ENCODE assay signal across 12 cellular contexts in the genomic region with DNA sequence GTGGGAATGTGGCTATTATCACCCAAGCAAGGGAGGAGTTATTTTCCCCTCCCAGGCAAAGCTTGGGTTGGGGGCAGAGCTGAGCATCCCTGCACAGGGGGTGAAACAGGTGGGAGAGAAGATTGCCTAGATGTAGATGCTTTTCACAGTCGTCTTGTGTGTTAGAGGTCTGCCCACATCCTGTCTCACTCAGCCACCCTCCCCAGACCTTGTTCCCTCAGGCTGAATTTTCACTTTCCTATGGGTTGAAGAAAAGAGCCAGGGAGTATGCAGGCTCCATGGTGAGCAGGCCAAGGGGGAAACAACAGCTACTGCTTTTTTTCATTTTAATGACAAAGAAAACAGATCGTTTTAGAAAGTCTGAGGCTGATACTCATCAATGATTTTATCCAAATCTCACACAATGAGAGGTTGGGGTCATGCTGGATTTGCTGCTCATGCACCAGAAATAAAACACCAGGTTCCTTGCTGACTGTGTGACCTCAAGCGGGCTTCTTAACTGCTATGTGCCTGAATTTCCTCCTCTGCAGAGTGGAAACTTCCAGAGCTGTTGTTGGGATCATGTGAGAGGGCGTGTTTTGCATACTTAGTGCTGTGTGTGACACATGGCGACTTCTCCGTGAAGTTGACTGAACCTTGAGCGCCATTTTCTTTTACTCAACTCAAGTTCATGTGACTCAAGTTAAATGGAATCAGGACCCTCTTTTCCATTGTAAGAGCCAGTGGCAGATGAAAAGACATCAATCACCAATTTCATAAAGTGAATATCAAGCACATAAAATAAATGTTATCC.
DNase-seq lines count a peak whose midpoint lies in the region; ATAC-seq and TF ChIP-seq lines count a peak whose summit lies in the region.
"Had no signal": no experiment of that assay in that cellular context is flagged by ENCODE, and none has a peak within 500 bp of the region (broad histone marks: within the 10 kb centered on the region; RNA-seq: fewer than 3 reads in every experiment).

No MANE protein-coding gene starts in this region.

- TF ChIP-seq CTCF in DND-41 (IDR thresholded peaks at IDR 0.05; ENCODE audit: borderline replicate concordance, extremely low read depth, low read length, poor library complexity, severe bottlenecking) = no peak

- DNase-seq in DND-41 (peak; percentile 94), RPMI7951 (ENCODE audit: low read depth) (peak; percentile 73), islet precursor cell (peak; percentile 93), NOMO-1 (lab: John Stamatoyannopoulos, UW; ENCODE audit: unreplicated experiment in 2 of 2) (no peak), NCI-H510A (lab: John Stamatoyannopoulos, UW) (no peak)
- no peak for DNase-seq in stimulated activated CD4-positive, alpha-beta T cell treated with anti-CD3 and anti-CD28 coated beads, Interleukin-12 subunit alpha, Interleukin-12 subunit beta, amount 100 ng/mL, for 4 hours
- DNase-seq: HCEC 1CT, NCI-H2081, pancreas had no signal

- peak overlapping the region; percentile 31; the same call in 1 of the 2 replicates for H3K9ac ChIP-seq in DND-41 (ENCODE audit: low read depth, low read length)

- peak overlapping the region; percentile 60; the same call in 1 of the 2 replicates for H2AFZ ChIP-seq in DND-41 (ENCODE audit: low read depth, low read length)

- H3K27ac ChIP-seq in DND-41 (ENCODE audit: low read length) = peak overlapping the region; percentile 96
- H3K27ac ChIP-seq: pancreas had no signal

- H3K9me3 ChIP-seq in DND-41 (ENCODE audit: insufficient read depth, low read length, severe bottlenecking) = no peaks in the 10 kb centered on the region
- H3K9me3 ChIP-seq: pancreas had no signal

- H3K27me3 ChIP-seq in DND-41 (ENCODE audit: insufficient read depth, low read length, poor library complexity) = no peaks in the 10 kb centered on the region
- H3K27me3 ChIP-seq: pancreas had no signal

- H3K36me3 ChIP-seq in DND-41 (ENCODE audit: insufficient read depth, low read length) = no peaks in the 10 kb centered on the region
- H3K36me3 ChIP-seq: pancreas had no signal

- H3K79me2 ChIP-seq in DND-41 (ENCODE audit: insufficient read depth, low read length) = no peaks in the 10 kb centered on the region

- H3K4me1 ChIP-seq in DND-41 (ENCODE audit: insufficient read depth, low read length) = peaks cover 26% of the 10 kb centered on the region
- H3K4me1 ChIP-seq: pancreas had no signal

- peak overlapping the region; percentile 55 for H3K4me2 ChIP-seq in DND-41 (ENCODE audit: insufficient read depth, low read length)

- ATAC-seq in DND-41 (ENCODE audit: insufficient read depth, low read depth) (peak; percentile 98), GM21390 (IDR thresholded peaks at IDR 0.05; ENCODE audit: unreplicated experiment) (peak; percentile 60), GM18870 (IDR thresholded peaks at IDR 0.05; ENCODE audit: unreplicated experiment) (no peak)
- ATAC-seq: pancreas; stimulated activated memory B cell treated with anti-CD40 and anti-IgM and Interleukin-4, amounts not matched to agents 10 μg/mL and 1 μg/mL and 100 μg/mL, for 72 hours had no signal

- H4K20me1 ChIP-seq in DND-41 (ENCODE audit: insufficient read depth, low read length) = no peaks in the 10 kb centered on the region

- no peak overlapping the region for H3K4me3 ChIP-seq in DND-41 (ENCODE audit: low read depth in 1 of 2, low read length in 2 of 2)
- H3K4me3 ChIP-seq: pancreas had no signal

Comparison
In these comparisons a context has a peak if more than half of its experiments do, and no peak if none do; other contexts are left out.
1. DNase-seq: peak in DND-41 (single experiment), RPMI7951 (single experiment) and islet precursor cell (single experiment); none in NOMO-1 (0 of 2), NCI-H510A (single experiment) and stimulated activated CD4-positive, alpha-beta T cell treated with anti-CD3 and anti-CD28 coated beads, Interleukin-12 subunit alpha, Interleukin-12 subunit beta, amount 100 ng/mL, for 4 hours (single experiment).